1 cellular context compared by ENCODE assay signal in genomic region chr6:117605169-117605826, GRCh38.
TF ChIP-seq lines count a peak whose summit lies in the region.

No MANE protein-coding gene starts in this region.

TF ChIP-seq in K562, 482 proteins besides CTCF, POLR2A, EP300 and RAD21 (continued from another document and continues in another):
- TF ChIP-seq MBD2 (IDR thresholded peaks at IDR 0.05; ENCODE audit: borderline replicate concordance, low read depth) (no peak), ZNF609 (CRISPR knock-in tag; IDR thresholded peaks at IDR 0.05; ENCODE audit: borderline replicate concordance) (no peak), ZFP30 (CRISPR knock-in tag; IDR thresholded peaks at IDR 0.05; ENCODE audit: borderline replicate concordance) (no peak), ATF3 (IDR thresholded peaks at IDR 0.05) (no peak), ATF3 (CRISPR knock-in tag; conservative IDR thresholded peaks at IDR 0.05) (no peak), POLR3A (IDR thresholded peaks at IDR 0.05; ENCODE audit: borderline replicate concordance, extremely low read depth, insufficient read depth, insufficient read length) (no peak), ZNF444 (CRISPR knock-in tag; IDR thresholded peaks at IDR 0.05) (no peak), NRF1 (conservative IDR thresholded peaks at IDR 0.05 in 1 of 2, IDR thresholded peaks at IDR 0.05 in 1 of 2) (no peak), CBFA2T2 (conservative IDR thresholded peaks at IDR 0.05) (peak; percentile 30; the same call in 1 of the 2 replicates), CEBPB (tag; IDR thresholded peaks at IDR 0.05) (0 out of 2 replicates have a peak, but pooled peaks have one; percentile 8), FOXM1 (IDR thresholded peaks at IDR 0.05; ENCODE audit: low read depth) (no peak), FOXM1 (CRISPR knock-in tag; IDR thresholded peaks at IDR 0.05; ENCODE audit: low read depth) (no peak), ZKSCAN8 (CRISPR knock-in tag; IDR thresholded peaks at IDR 0.05) (no peak), SRSF1 (IDR thresholded peaks at IDR 0.05; ENCODE audit: low read depth, low read length) (no peak), ARID2 (IDR thresholded peaks at IDR 0.05) (0 out of 2 replicates have a peak, but pooled peaks have one; percentile 32), ZNF354B (CRISPR knock-in tag; IDR thresholded peaks at IDR 0.05) (no peak), ZNF76 (CRISPR knock-in tag; IDR thresholded peaks at IDR 0.05; ENCODE audit: borderline replicate concordance) (no peak), SMC3 (conservative IDR thresholded peaks at IDR 0.05; ENCODE audit: insufficient read depth, low read depth, low read length) (peak; percentile 55; the same call in 1 of the 2 replicates), TGIF2 (CRISPR knock-in tag; IDR thresholded peaks at IDR 0.05) (no peak), RAD51 (IDR thresholded peaks at IDR 0.05; ENCODE audit: borderline replicate concordance, low read depth) (no peak), SAFB (IDR thresholded peaks at IDR 0.05; ENCODE audit: borderline replicate concordance, low read depth, low read length) (no peak), TBP (optimal IDR thresholded peaks at IDR 0.05; ENCODE audit: low read depth, low read length) (no peak), TAL1 (IDR thresholded peaks at IDR 0.05) (no peak; the same call in 1 of the 2 replicates), NR2F6 (CRISPR knock-in tag; IDR thresholded peaks at IDR 0.05) (no peak), MAZ (CRISPR knock-in tag; conservative IDR thresholded peaks at IDR 0.05 in 1 of 2, IDR thresholded peaks at IDR 0.05 in 1 of 2) (0 out of 4 replicates have a peak, but pooled peaks of 1 of the 2 experiments have one; percentile 40), FOXA3 (CRISPR knock-in tag; conservative IDR thresholded peaks at IDR 0.05 in 1 of 2, IDR thresholded peaks at IDR 0.05 in 1 of 2) (no peak), ZNF668 (CRISPR knock-in tag; IDR thresholded peaks at IDR 0.05) (no peak), C11orf30 (IDR thresholded peaks at IDR 0.05; ENCODE audit: low read depth) (peak; percentile 70), MAFG (tag; conservative IDR thresholded peaks at IDR 0.05) (peak; percentile 83), MAFF (IDR thresholded peaks at IDR 0.05; ENCODE audit: low read length) (peak; percentile 28; the same call in 1 of the 2 replicates), MAFK (IDR thresholded peaks at IDR 0.05; ENCODE audit: low read length) (peak; percentile 23; the same call in 1 of the 2 replicates)
- TF ChIP-seq, protein P1, sequence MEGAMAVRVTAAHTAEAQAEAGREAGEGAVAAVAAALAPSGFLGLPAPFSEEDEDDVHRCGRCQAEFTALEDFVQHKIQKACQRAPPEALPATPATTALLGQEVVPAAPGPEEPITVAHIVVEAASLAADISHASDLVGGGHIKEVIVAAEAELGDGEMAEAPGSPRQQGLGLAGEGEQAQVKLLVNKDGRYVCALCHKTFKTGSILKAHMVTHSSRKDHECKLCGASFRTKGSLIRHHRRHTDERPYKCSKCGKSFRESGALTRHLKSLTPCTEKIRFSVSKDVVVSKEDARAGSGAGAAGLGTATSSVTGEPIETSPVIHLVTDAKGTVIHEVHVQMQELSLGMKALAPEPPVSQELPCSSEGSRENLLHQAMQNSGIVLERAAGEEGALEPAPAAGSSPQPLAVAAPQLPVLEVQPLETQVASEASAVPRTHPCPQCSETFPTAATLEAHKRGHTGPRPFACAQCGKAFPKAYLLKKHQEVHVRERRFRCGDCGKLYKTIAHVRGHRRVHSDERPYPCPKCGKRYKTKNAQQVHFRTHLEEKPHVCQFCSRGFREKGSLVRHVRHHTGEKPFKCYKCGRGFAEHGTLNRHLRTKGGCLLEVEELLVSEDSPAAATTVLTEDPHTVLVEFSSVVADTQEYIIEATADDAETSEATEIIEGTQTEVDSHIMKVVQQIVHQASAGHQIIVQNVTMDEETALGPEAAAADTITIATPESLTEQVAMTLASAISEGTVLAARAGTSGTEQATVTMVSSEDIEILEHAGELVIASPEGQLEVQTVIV (CRISPR knock-in tag; IDR thresholded peaks at IDR 0.05; ENCODE audit: borderline replicate concordance): no peak
- TF ChIP-seq, protein P2, sequence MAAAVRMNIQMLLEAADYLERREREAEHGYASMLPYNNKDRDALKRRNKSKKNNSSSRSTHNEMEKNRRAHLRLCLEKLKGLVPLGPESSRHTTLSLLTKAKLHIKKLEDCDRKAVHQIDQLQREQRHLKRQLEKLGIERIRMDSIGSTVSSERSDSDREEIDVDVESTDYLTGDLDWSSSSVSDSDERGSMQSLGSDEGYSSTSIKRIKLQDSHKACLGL (CRISPR knock-in tag; IDR thresholded peaks at IDR 0.05; ENCODE audit: borderline replicate concordance, poor library complexity, severe bottlenecking): no peak
- TF ChIP-seq, protein P3, sequence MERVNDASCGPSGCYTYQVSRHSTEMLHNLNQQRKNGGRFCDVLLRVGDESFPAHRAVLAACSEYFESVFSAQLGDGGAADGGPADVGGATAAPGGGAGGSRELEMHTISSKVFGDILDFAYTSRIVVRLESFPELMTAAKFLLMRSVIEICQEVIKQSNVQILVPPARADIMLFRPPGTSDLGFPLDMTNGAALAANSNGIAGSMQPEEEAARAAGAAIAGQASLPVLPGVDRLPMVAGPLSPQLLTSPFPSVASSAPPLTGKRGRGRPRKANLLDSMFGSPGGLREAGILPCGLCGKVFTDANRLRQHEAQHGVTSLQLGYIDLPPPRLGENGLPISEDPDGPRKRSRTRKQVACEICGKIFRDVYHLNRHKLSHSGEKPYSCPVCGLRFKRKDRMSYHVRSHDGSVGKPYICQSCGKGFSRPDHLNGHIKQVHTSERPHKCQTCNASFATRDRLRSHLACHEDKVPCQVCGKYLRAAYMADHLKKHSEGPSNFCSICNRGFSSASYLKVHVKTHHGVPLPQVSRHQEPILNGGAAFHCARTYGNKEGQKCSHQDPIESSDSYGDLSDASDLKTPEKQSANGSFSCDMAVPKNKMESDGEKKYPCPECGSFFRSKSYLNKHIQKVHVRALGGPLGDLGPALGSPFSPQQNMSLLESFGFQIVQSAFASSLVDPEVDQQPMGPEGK (CRISPR knock-in tag; IDR thresholded peaks at IDR 0.05; ENCODE audit: borderline replicate concordance): no peak
- TF ChIP-seq, protein P4, sequence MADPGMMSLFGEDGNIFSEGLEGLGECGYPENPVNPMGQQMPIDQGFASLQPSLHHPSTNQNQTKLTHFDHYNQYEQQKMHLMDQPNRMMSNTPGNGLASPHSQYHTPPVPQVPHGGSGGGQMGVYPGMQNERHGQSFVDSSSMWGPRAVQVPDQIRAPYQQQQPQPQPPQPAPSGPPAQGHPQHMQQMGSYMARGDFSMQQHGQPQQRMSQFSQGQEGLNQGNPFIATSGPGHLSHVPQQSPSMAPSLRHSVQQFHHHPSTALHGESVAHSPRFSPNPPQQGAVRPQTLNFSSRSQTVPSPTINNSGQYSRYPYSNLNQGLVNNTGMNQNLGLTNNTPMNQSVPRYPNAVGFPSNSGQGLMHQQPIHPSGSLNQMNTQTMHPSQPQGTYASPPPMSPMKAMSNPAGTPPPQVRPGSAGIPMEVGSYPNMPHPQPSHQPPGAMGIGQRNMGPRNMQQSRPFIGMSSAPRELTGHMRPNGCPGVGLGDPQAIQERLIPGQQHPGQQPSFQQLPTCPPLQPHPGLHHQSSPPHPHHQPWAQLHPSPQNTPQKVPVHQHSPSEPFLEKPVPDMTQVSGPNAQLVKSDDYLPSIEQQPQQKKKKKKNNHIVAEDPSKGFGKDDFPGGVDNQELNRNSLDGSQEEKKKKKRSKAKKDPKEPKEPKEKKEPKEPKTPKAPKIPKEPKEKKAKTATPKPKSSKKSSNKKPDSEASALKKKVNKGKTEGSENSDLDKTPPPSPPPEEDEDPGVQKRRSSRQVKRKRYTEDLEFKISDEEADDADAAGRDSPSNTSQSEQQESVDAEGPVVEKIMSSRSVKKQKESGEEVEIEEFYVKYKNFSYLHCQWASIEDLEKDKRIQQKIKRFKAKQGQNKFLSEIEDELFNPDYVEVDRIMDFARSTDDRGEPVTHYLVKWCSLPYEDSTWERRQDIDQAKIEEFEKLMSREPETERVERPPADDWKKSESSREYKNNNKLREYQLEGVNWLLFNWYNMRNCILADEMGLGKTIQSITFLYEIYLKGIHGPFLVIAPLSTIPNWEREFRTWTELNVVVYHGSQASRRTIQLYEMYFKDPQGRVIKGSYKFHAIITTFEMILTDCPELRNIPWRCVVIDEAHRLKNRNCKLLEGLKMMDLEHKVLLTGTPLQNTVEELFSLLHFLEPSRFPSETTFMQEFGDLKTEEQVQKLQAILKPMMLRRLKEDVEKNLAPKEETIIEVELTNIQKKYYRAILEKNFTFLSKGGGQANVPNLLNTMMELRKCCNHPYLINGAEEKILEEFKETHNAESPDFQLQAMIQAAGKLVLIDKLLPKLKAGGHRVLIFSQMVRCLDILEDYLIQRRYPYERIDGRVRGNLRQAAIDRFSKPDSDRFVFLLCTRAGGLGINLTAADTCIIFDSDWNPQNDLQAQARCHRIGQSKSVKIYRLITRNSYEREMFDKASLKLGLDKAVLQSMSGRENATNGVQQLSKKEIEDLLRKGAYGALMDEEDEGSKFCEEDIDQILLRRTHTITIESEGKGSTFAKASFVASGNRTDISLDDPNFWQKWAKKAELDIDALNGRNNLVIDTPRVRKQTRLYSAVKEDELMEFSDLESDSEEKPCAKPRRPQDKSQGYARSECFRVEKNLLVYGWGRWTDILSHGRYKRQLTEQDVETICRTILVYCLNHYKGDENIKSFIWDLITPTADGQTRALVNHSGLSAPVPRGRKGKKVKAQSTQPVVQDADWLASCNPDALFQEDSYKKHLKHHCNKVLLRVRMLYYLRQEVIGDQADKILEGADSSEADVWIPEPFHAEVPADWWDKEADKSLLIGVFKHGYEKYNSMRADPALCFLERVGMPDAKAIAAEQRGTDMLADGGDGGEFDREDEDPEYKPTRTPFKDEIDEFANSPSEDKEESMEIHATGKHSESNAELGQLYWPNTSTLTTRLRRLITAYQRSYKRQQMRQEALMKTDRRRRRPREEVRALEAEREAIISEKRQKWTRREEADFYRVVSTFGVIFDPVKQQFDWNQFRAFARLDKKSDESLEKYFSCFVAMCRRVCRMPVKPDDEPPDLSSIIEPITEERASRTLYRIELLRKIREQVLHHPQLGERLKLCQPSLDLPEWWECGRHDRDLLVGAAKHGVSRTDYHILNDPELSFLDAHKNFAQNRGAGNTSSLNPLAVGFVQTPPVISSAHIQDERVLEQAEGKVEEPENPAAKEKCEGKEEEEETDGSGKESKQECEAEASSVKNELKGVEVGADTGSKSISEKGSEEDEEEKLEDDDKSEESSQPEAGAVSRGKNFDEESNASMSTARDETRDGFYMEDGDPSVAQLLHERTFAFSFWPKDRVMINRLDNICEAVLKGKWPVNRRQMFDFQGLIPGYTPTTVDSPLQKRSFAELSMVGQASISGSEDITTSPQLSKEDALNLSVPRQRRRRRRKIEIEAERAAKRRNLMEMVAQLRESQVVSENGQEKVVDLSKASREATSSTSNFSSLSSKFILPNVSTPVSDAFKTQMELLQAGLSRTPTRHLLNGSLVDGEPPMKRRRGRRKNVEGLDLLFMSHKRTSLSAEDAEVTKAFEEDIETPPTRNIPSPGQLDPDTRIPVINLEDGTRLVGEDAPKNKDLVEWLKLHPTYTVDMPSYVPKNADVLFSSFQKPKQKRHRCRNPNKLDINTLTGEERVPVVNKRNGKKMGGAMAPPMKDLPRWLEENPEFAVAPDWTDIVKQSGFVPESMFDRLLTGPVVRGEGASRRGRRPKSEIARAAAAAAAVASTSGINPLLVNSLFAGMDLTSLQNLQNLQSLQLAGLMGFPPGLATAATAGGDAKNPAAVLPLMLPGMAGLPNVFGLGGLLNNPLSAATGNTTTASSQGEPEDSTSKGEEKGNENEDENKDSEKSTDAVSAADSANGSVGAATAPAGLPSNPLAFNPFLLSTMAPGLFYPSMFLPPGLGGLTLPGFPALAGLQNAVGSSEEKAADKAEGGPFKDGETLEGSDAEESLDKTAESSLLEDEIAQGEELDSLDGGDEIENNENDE (IDR thresholded peaks at IDR 0.05; ENCODE audit: low read depth, low read length): no peak
